24 cellular contexts compared by ENCODE assay signal in genomic region chr3:18412684-18413083, GRCh38. TPM values are rescaled to one million over a fixed set of nuclear protein-coding genes. Genes with fewer than 3 reads are reported as not detected.
DNase-seq lines count a peak whose midpoint lies in the region; ATAC-seq and TF ChIP-seq lines count a peak whose summit lies in the region.
"Had no signal": no experiment of that assay in that cellular context is flagged by ENCODE, and none has a peak within 500 bp of the region (broad histone marks: within the 10 kb centered on the region; RNA-seq: fewer than 3 reads in every experiment).

No MANE protein-coding gene starts in this region.

- no peak for DNase-seq in activated CD4-positive, alpha-beta T cell treated with anti-CD3 and anti-CD28 coated beads, Interleukin-2, amount 10 ng/mL, durations not matched to agents 24 days and 14 days
- no peak for DNase-seq in activated CD4-positive, alpha-beta T cell treated with anti-CD3 and anti-CD28 coated beads, Interleukin-2, amount 50 U/mL, for 1 hour
- DNase-seq in CD4-positive, alpha-beta T cell, result no peak
- DNase-seq in naive thymus-derived CD8-positive, alpha-beta T cell, result no peak
- no peak for DNase-seq in NCI-H1930 (lab: John Stamatoyannopoulos, UW)
- no peak for DNase-seq in OCI-LY7 (ENCODE audit: low spot score)
- DNase-seq in stimulated activated naive CD4-positive, alpha-beta T cell treated with Interleukin-2 at 50 U/mL for 16 hours (lab: John Stamatoyannopoulos, UW), result no peak
- DNase-seq: activated B cell treated with CpG ODN at 0.5 μM for 24 hours; activated CD8-positive, alpha-beta memory T cell treated with anti-CD3 and anti-CD28 coated beads for 24 hours; activated T-cell treated with anti-CD3 and anti-CD28 coated beads, Interleukin-2, amount 50 U/mL, for 4 hours; GM23248; mammary epithelial cell; MM.1S; mucosa of descending colon; NCI-H1417; NCI-H446 treated with DMSO at 0.1 percent for 48 hours; NCI-H774; SIG-M5; stimulated activated CD4-positive, alpha-beta T cell treated with anti-CD3 and anti-CD28 coated beads, Interleukin-4, amount 100 ng/mL, for 24 hours; upper lobe of right lung had no signal

- H3K4me3 Mint-ChIP-seq in activated CD4-positive, alpha-beta T cell treated with anti-CD3 and anti-CD28 coated beads, Interleukin-2, amount 10 ng/mL, durations not matched to agents 24 days and 14 days, result peak overlapping the region; percentile 70
- peak overlapping the region; percentile 66 for H3K4me3 Mint-ChIP-seq in CD4-positive, alpha-beta T cell
- peak overlapping the region; percentile 34 for H3K4me3 Mint-ChIP-seq in activated T-helper 17 cell treated with anti-CD3 and anti-CD28 coated beads, Interleukin-2, amount 50 U/mL, for 72 hours
- peak overlapping the region in 8 of 10 donors; percentile 59 to 84 (median 80) for H3K4me3 Mint-ChIP-seq in naive thymus-derived CD8-positive, alpha-beta T cell
- H3K4me3 Mint-ChIP-seq: activated B cell treated with CpG ODN at 0.5 μM for 24 hours; activated T-cell treated with anti-CD3 and anti-CD28 coated beads, Interleukin-2, amount 50 U/mL, for 4 hours; dendritic cell treated with granulocyte-macrophage colony-stimulating factor and Interleukin-4, amounts not matched to agents 40 ng/mL and 50 ng/mL, for 4 days had no signal

- no peaks in the 10 kb centered on the region for H3K9me3 Mint-ChIP-seq in activated CD4-positive, alpha-beta T cell treated with anti-CD3 and anti-CD28 coated beads, Interleukin-2, amount 10 ng/mL, durations not matched to agents 24 days and 14 days
- H3K9me3 Mint-ChIP-seq in CD4-positive, alpha-beta T cell, result no peaks in the 10 kb centered on the region
- H3K9me3 Mint-ChIP-seq in activated T-helper 17 cell treated with anti-CD3 and anti-CD28 coated beads, Interleukin-2, amount 50 U/mL, for 72 hours, result no peaks in the 10 kb centered on the region
- no peaks in the 10 kb centered on the region for H3K9me3 Mint-ChIP-seq in naive thymus-derived CD8-positive, alpha-beta T cell
- H3K9me3 Mint-ChIP-seq: activated B cell treated with CpG ODN at 0.5 μM for 24 hours; activated T-cell treated with anti-CD3 and anti-CD28 coated beads, Interleukin-2, amount 50 U/mL, for 4 hours; dendritic cell treated with granulocyte-macrophage colony-stimulating factor and Interleukin-4, amounts not matched to agents 40 ng/mL and 50 ng/mL, for 4 days had no signal

- intact Hi-C loops in activated CD4-positive, alpha-beta T cell treated with anti-CD3 and anti-CD28 coated beads, Interleukin-2, amount 10 ng/mL, durations not matched to agents 24 days and 14 days (cut with micrococcal nuclease), result loop anchor here (5.0 kb wide), 1 partner anchor 575 kb away; no protein-coding TSS in a partner anchor
- intact Hi-C loops in CD4-positive, alpha-beta T cell (cut with DNase I, micrococcal nuclease), result loop anchor here in 1 of 2 experiments (5.0 kb wide), 1 partner anchor 40 kb away; no protein-coding TSS in a partner anchor
- intact Hi-C loops in OCI-LY7 (cut with micrococcal nuclease; ENCODE audit: unreplicated experiment), result no loop called here

- CTCF ChIA-PET in CD4-positive, alpha-beta T cell (lab: Charles Lee), result no interaction called here
- CTCF ChIA-PET in OCI-LY7 (lab: Charles Lee; ENCODE audit: unreplicated experiment), result no interaction called here

- peaks cover 74% of the 10 kb centered on the region for H3K4me1 Mint-ChIP-seq in activated CD4-positive, alpha-beta T cell treated with anti-CD3 and anti-CD28 coated beads, Interleukin-2, amount 10 ng/mL, durations not matched to agents 24 days and 14 days
- peaks cover 89% of the 10 kb centered on the region for H3K4me1 Mint-ChIP-seq in CD4-positive, alpha-beta T cell (ENCODE audit: low read depth)
- peaks cover 44% of the 10 kb centered on the region for H3K4me1 Mint-ChIP-seq in activated T-helper 17 cell treated with anti-CD3 and anti-CD28 coated beads, Interleukin-2, amount 50 U/mL, for 72 hours
- peaks cover 33 to 92% (median 81%) of the 10 kb centered on the region in 4 donors for H3K4me1 Mint-ChIP-seq in naive thymus-derived CD8-positive, alpha-beta T cell

- no TSS peak for BruUV-seq in OCI-LY7 (replicated peaks; lab: Mats Ljungman, UMichigan)

- peak overlapping the region; percentile 79 for H3K27ac Mint-ChIP-seq in activated CD4-positive, alpha-beta T cell treated with anti-CD3 and anti-CD28 coated beads, Interleukin-2, amount 10 ng/mL, durations not matched to agents 24 days and 14 days
- peak overlapping the region; percentile 96 for H3K27ac Mint-ChIP-seq in CD4-positive, alpha-beta T cell
- H3K27ac Mint-ChIP-seq in activated T-helper 17 cell treated with anti-CD3 and anti-CD28 coated beads, Interleukin-2, amount 50 U/mL, for 72 hours, result peak overlapping the region; percentile 63
- peak overlapping the region; percentile 71 to 97 (median 90) for H3K27ac Mint-ChIP-seq in naive thymus-derived CD8-positive, alpha-beta T cell
- H3K27ac Mint-ChIP-seq: activated B cell treated with CpG ODN at 0.5 μM for 24 hours; dendritic cell treated with granulocyte-macrophage colony-stimulating factor and Interleukin-4, amounts not matched to agents 40 ng/mL and 50 ng/mL, for 4 days had no signal

- ATAC-seq in CD4-positive, alpha-beta T cell (ENCODE audit: poor library complexity), result no peak
- ATAC-seq in activated T-helper 17 cell treated with anti-CD3 and anti-CD28 coated beads, Interleukin-2, amount 50 U/mL, for 72 hours (replicated peaks), result no peak
- no peak for ATAC-seq in naive thymus-derived CD8-positive, alpha-beta T cell
- ATAC-seq: activated T-cell treated with anti-CD3 and anti-CD28 coated beads, Interleukin-2, amount 50 U/mL, for 4 hours; mucosa of descending colon; upper lobe of right lung had no signal

- H3K9me3 ChIP-seq in CD4-positive, alpha-beta T cell (ENCODE audit: control insufficient read depth, low read length), result no peaks in the 10 kb centered on the region
- H3K9me3 ChIP-seq in OCI-LY7 (ENCODE audit: low read length), result no peaks in the 10 kb centered on the region
- H3K9me3 ChIP-seq: mucosa of descending colon, upper lobe of right lung had no signal

- no peak overlapping the region for H2AFZ ChIP-seq in OCI-LY7 (ENCODE audit: low read length)
- H2AFZ ChIP-seq: GM23248 had no signal

- H3K27ac ChIP-seq in CD4-positive, alpha-beta T cell (ENCODE audit: low read depth, low read length), result peak overlapping the region; percentile 53
- no peak overlapping the region for H3K27ac ChIP-seq in OCI-LY7 (ENCODE audit: low read depth, low read length, poor library complexity, severe bottlenecking)
- H3K27ac ChIP-seq: GM23248, HL-60, KMS-11, upper lobe of right lung had no signal

- no peak overlapping the region for H3K4me2 ChIP-seq in OCI-LY7 (ENCODE audit: low read length)
- H3K4me2 ChIP-seq: KMS-11 had no signal

- H3K27me3 ChIP-seq in CD4-positive, alpha-beta T cell (ENCODE audit: control insufficient read depth, insufficient read depth, low read length), result no peaks in the 10 kb centered on the region
- H3K27me3 ChIP-seq: upper lobe of right lung had no signal

- H3K9me2 ChIP-seq in OCI-LY7 (ENCODE audit: insufficient read depth, low read length), result no peaks in the 10 kb centered on the region

- no peaks in the 10 kb centered on the region for H3K36me3 ChIP-seq in OCI-LY7 (ENCODE audit: insufficient read depth, low read length)

- no peaks in the 10 kb centered on the region for H4K20me1 ChIP-seq in OCI-LY7 (ENCODE audit: insufficient read depth, low read length)

- H3K27me3 Mint-ChIP-seq in activated CD4-positive, alpha-beta T cell treated with anti-CD3 and anti-CD28 coated beads, Interleukin-2, amount 10 ng/mL, durations not matched to agents 24 days and 14 days, result no peaks in the 10 kb centered on the region
- H3K27me3 Mint-ChIP-seq in CD4-positive, alpha-beta T cell, result no peaks in the 10 kb centered on the region
- no peaks in the 10 kb centered on the region for H3K27me3 Mint-ChIP-seq in activated T-helper 17 cell treated with anti-CD3 and anti-CD28 coated beads, Interleukin-2, amount 50 U/mL, for 72 hours
- H3K27me3 Mint-ChIP-seq in naive thymus-derived CD8-positive, alpha-beta T cell, result no peaks in the 10 kb centered on the region
- H3K27me3 Mint-ChIP-seq: activated B cell treated with CpG ODN at 0.5 μM for 24 hours; dendritic cell treated with granulocyte-macrophage colony-stimulating factor and Interleukin-4, amounts not matched to agents 40 ng/mL and 50 ng/mL, for 4 days had no signal

- no peak for TF ChIP-seq CTCF in CD4-positive, alpha-beta T cell (IDR thresholded peaks at IDR 0.05)
- no peak for TF ChIP-seq CTCF in OCI-LY7 (conservative IDR thresholded peaks at IDR 0.05; ENCODE audit: low read length)

- H3K4me1 ChIP-seq in OCI-LY7 (ENCODE audit: insufficient read depth, low read length, poor library complexity, severe bottlenecking), result no peaks in the 10 kb centered on the region
- H3K4me1 ChIP-seq: upper lobe of right lung had no signal

- H3K4me3 ChIP-seq in OCI-LY7 (ENCODE audit: low read depth, low read length, poor library complexity, severe bottlenecking), result no peak overlapping the region
- H3K4me3 ChIP-seq: GM23248, mucosa of descending colon, upper lobe of right lung had no signal

- no peaks in the 10 kb centered on the region for H3K79me2 ChIP-seq in OCI-LY7 (ENCODE audit: insufficient read depth, low read depth, low read length)

- POLR2A ChIA-PET in CD4-positive, alpha-beta T cell (lab: Charles Lee), result interaction anchor here (2.7 to 13.2 kb wide), 2 partner anchors 11 to 32 kb away, joined by 23 to 152 read pairs; partner anchors contain the start of gene SATB1
- POLR2A ChIA-PET in naive thymus-derived CD8-positive, alpha-beta T cell (lab: Charles Lee), result no interaction called here
- POLR2A ChIA-PET in OCI-LY7 (lab: Charles Lee), result no interaction called here

- H3K36me3 Mint-ChIP-seq in activated CD4-positive, alpha-beta T cell treated with anti-CD3 and anti-CD28 coated beads, Interleukin-2, amount 10 ng/mL, durations not matched to agents 24 days and 14 days (ENCODE audit: low read depth), result peaks cover 83% of the 10 kb centered on the region
- peaks cover 89% of the 10 kb centered on the region for H3K36me3 Mint-ChIP-seq in CD4-positive, alpha-beta T cell (ENCODE audit: low read depth)
- H3K36me3 Mint-ChIP-seq in activated T-helper 17 cell treated with anti-CD3 and anti-CD28 coated beads, Interleukin-2, amount 50 U/mL, for 72 hours (ENCODE audit: low read depth), result peaks cover 100% of the 10 kb centered on the region
- peaks cover 12 to 71% (median 37%) of the 10 kb centered on the region in 3 donors for H3K36me3 Mint-ChIP-seq in naive thymus-derived CD8-positive, alpha-beta T cell

RNA-seq across cellular contexts. Expression of gene SATB1, which starts 12.5 kb away (rescaled TPM):
- total RNA-seq in activated CD4-positive, alpha-beta T cell treated with anti-CD3 and anti-CD28 coated beads, Interleukin-2, amount 10 ng/mL, durations not matched to agents 24 days and 14 days, result 561 and 571 TPM in 2 replicates
- total RNA-seq in CD4-positive, alpha-beta T cell, result 100 to 1,000 TPM; 390 to 393 TPM
- 100 to 1,000 TPM; 414 to 494 TPM for total RNA-seq in activated T-helper 17 cell treated with anti-CD3 and anti-CD28 coated beads, Interleukin-2, amount 50 U/mL, for 72 hours
- 100 to 1,000 TPM; 429 to 436 TPM for total RNA-seq in naive thymus-derived CD8-positive, alpha-beta T cell
- polyA plus RNA-seq in naive thymus-derived CD8-positive, alpha-beta T cell, result 100 to 1,000 TPM; 196 to 265 (median 242) TPM
- total RNA-seq in OCI-LY7 (2014; rRNA removed; shearing (Covaris generic)), result 5.6 and 8.7 TPM in 2 replicates
- 2.5 and 2.7 TPM in 2 replicates for total RNA-seq in OCI-LY7 (2022)

Comparison
In these comparisons a context has a peak if more than half of its experiments do, and no peak if none do; other contexts are left out.
1. RNA of gene SATB1, which starts 12.5 kb away (total RNA-seq): 561 to 571 TPM in activated CD4-positive, alpha-beta T cell treated with anti-CD3 and anti-CD28 coated beads, Interleukin-2, amount 10 ng/mL, durations not matched to agents 24 days and 14 days, 414 to 494 TPM in activated T-helper 17 cell treated with anti-CD3 and anti-CD28 coated beads, Interleukin-2, amount 50 U/mL, for 72 hours, 429 to 436 TPM in naive thymus-derived CD8-positive, alpha-beta T cell and 390 to 393 TPM in CD4-positive, alpha-beta T cell; 2.5 to 8.7 TPM in OCI-LY7; every median in the first group is over 10 times any median in the second.
2. Peak in every context shown above with its lines, with median percentiles within 50 percentile points of each other: H3K27ac Mint-ChIP-seq and H3K4me3 Mint-ChIP-seq.